Comparison of ENCODE assay signal across 2 cellular contexts in genomic region chr3:39804951-39805350, GRCh38.
TF ChIP-seq lines count a peak whose summit lies in the region.

No MANE protein-coding gene starts in this region.

TF ChIP-seq in SK-N-SH, 30 proteins besides CTCF, POLR2A, EP300 and RAD21 (continued from another document):
- 0 out of 2 replicates have a peak, but pooled peaks have one; percentile 3 for TF ChIP-seq PBX3 (IDR thresholded peaks at IDR 0.05)

TF ChIP-seq in HepG2, 621 proteins besides CTCF, POLR2A, EP300 and RAD21 (continued from another document):
- TF ChIP-seq JARID2 (CRISPR knock-in tag; IDR thresholded peaks at IDR 0.05; ENCODE audit: insufficient replicate concordance): no peak
- TF ChIP-seq JUNB (CRISPR knock-in tag; IDR thresholded peaks at IDR 0.05; ENCODE audit: borderline replicate concordance): no peak
- no peak for TF ChIP-seq ZSCAN25 (CRISPR knock-in tag; IDR thresholded peaks at IDR 0.05)
- TF ChIP-seq, protein P1, sequence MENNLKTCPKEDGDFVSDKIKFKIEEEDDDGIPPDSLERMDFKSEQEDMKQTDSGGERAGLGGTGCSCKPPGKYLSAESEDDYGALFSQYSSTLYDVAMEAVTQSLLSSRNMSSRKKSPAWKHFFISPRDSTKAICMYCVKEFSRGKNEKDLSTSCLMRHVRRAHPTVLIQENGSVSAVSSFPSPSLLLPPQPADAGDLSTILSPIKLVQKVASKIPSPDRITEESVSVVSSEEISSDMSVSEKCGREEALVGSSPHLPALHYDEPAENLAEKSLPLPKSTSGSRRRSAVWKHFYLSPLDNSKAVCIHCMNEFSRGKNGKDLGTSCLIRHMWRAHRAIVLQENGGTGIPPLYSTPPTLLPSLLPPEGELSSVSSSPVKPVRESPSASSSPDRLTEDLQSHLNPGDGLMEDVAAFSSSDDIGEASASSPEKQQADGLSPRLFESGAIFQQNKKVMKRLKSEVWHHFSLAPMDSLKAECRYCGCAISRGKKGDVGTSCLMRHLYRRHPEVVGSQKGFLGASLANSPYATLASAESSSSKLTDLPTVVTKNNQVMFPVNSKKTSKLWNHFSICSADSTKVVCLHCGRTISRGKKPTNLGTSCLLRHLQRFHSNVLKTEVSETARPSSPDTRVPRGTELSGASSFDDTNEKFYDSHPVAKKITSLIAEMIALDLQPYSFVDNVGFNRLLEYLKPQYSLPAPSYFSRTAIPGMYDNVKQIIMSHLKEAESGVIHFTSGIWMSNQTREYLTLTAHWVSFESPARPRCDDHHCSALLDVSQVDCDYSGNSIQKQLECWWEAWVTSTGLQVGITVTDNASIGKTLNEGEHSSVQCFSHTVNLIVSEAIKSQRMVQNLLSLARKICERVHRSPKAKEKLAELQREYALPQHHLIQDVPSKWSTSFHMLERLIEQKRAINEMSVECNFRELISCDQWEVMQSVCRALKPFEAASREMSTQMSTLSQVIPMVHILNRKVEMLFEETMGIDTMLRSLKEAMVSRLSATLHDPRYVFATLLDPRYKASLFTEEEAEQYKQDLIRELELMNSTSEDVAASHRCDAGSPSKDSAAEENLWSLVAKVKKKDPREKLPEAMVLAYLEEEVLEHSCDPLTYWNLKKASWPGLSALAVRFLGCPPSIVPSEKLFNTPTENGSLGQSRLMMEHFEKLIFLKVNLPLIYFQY (CRISPR knock-in tag; IDR thresholded peaks at IDR 0.05; ENCODE audit: borderline replicate concordance): no peak
- no peak for TF ChIP-seq ZBTB42 (CRISPR knock-in tag; IDR thresholded peaks at IDR 0.05)
- no peak for TF ChIP-seq ZNF260 (CRISPR knock-in tag; IDR thresholded peaks at IDR 0.05; ENCODE audit: borderline replicate concordance, low read depth)
- TF ChIP-seq ZNF720 (CRISPR knock-in tag; IDR thresholded peaks at IDR 0.05): no peak
- TF ChIP-seq REST (IDR thresholded peaks at IDR 0.05; ENCODE audit: borderline replicate concordance in 1 of 2, low read depth in 1 of 2, low read length in 2 of 2): no peak
- no peak for TF ChIP-seq ZNF263 (CRISPR knock-in tag; IDR thresholded peaks at IDR 0.05)
